18 cellular contexts compared by ENCODE assay signal in the genomic region with DNA sequence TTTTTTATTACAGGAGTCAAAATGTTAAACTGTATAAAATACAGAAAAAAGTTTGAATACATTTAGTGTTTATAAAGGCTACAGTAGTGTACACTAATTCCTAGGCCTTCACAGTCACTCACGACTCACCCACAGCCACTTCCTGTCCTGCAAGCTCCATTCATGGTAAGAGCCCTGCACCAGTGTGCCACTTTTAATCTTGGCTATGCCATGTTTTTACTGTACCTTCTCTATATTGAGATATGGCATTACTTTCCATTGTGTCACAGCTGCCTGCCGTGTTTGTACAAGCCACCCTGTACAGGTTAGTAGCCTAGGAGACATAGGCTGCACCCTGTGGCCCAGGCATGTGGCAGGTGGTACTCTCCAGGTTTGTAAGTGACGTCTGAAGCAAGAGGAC.
DNase-seq lines count a peak whose midpoint lies in the region; ATAC-seq and TF ChIP-seq lines count a peak whose summit lies in the region.
"Had no signal": no experiment of that assay in that cellular context is flagged by ENCODE, and none has a peak within 500 bp of the region (broad histone marks: within the 10 kb centered on the region; RNA-seq: fewer than 3 reads in every experiment).

No MANE protein-coding gene starts in this region.

- peak; percentile 64 for DNase-seq in AG08395 (ENCODE audit: low spot score)
- DNase-seq in ELR (ENCODE audit: low read depth), result peak; percentile 41
- peak; percentile 17 for DNase-seq in NCI-H69 (lab: John Stamatoyannopoulos, UW)
- DNase-seq in foreskin fibroblast, result peak; percentile 61 to 78
- DNase-seq in D341Med (ENCODE audit: low spot score), result no peak
- no peak for DNase-seq in activated naive CD4-positive, alpha-beta T cell (lab: John Stamatoyannopoulos, UW)
- DNase-seq in NCI-H187 treated with DMSO at 0.1 percent for 48 hours (lab: John Stamatoyannopoulos, UW), result no peak
- DNase-seq: activated CD4-positive, alpha-beta T cell treated with anti-CD3 and anti-CD28 coated beads, Interleukin-2, amount 10 ng/mL, durations not matched to agents 7 days and 5 days; activated T-cell treated with anti-CD3 and anti-CD28 coated beads, Interleukin-2, amount 50 U/mL, for 72 hours; DMS79 treated with DMSO at 0.1 percent for 48 hours; NCI-H1694; occipital lobe; stimulated activated naive CD4-positive, alpha-beta T cell treated with Interleukin-2 at 50 U/mL for 16 hours; T1000 had no signal

- no peak for ATAC-seq in GM19351 (IDR thresholded peaks at IDR 0.05; ENCODE audit: unreplicated experiment)
- ATAC-seq: K562 had no signal

- TF ChIP-seq CTCF in foreskin fibroblast (IDR thresholded peaks at IDR 0.05; ENCODE audit: low read depth, low read length), result no peak

- H3K4me3 ChIP-seq in foreskin fibroblast (ENCODE audit: low read depth in 1 of 2, low read length in 2 of 2), result no peak overlapping the region
- H3K4me3 ChIP-seq: BLaER1, K562, vagina had no signal

Comparison
In these comparisons a context has a peak if more than half of its experiments do, and no peak if none do; other contexts are left out.
1. DNase-seq: peak in AG08395 (single experiment), ELR (single experiment), NCI-H69 (single experiment) and foreskin fibroblast (2 of 2); none in D341Med (single experiment), activated naive CD4-positive, alpha-beta T cell (0 of 4) and NCI-H187 treated with DMSO at 0.1 percent for 48 hours (single experiment).